1 cellular context compared by ENCODE assay signal in genomic region chr7:69698109-69698840, GRCh38.
TF ChIP-seq lines count a peak whose summit lies in the region.

No MANE protein-coding gene starts in this region.

TF ChIP-seq in HepG2, 621 proteins besides CTCF, POLR2A, EP300 and RAD21:
- TF ChIP-seq RFXANK (CRISPR knock-in tag; IDR thresholded peaks at IDR 0.05) (no peak), ZNF263 (CRISPR knock-in tag; IDR thresholded peaks at IDR 0.05) (no peak), ZNF562 (CRISPR knock-in tag; IDR thresholded peaks at IDR 0.05; ENCODE audit: borderline replicate concordance) (no peak), PCBP2 (optimal IDR thresholded peaks at IDR 0.05; ENCODE audit: low read depth, low read length, poor library complexity, severe bottlenecking) (no peak), NCOR1 (IDR thresholded peaks at IDR 0.05; ENCODE audit: borderline replicate concordance, low read length) (no peak), ATF4 (CRISPR knock-in tag; IDR thresholded peaks at IDR 0.05) (no peak), PHB2 (IDR thresholded peaks at IDR 0.05; ENCODE audit: partially characterized antibody) (no peak), HNRNPH1 (optimal IDR thresholded peaks at IDR 0.05; ENCODE audit: low read depth, low read length) (no peak), ZNF383 (CRISPR knock-in tag; IDR thresholded peaks at IDR 0.05; ENCODE audit: borderline replicate concordance) (no peak)
- TF ChIP-seq, protein P1, sequence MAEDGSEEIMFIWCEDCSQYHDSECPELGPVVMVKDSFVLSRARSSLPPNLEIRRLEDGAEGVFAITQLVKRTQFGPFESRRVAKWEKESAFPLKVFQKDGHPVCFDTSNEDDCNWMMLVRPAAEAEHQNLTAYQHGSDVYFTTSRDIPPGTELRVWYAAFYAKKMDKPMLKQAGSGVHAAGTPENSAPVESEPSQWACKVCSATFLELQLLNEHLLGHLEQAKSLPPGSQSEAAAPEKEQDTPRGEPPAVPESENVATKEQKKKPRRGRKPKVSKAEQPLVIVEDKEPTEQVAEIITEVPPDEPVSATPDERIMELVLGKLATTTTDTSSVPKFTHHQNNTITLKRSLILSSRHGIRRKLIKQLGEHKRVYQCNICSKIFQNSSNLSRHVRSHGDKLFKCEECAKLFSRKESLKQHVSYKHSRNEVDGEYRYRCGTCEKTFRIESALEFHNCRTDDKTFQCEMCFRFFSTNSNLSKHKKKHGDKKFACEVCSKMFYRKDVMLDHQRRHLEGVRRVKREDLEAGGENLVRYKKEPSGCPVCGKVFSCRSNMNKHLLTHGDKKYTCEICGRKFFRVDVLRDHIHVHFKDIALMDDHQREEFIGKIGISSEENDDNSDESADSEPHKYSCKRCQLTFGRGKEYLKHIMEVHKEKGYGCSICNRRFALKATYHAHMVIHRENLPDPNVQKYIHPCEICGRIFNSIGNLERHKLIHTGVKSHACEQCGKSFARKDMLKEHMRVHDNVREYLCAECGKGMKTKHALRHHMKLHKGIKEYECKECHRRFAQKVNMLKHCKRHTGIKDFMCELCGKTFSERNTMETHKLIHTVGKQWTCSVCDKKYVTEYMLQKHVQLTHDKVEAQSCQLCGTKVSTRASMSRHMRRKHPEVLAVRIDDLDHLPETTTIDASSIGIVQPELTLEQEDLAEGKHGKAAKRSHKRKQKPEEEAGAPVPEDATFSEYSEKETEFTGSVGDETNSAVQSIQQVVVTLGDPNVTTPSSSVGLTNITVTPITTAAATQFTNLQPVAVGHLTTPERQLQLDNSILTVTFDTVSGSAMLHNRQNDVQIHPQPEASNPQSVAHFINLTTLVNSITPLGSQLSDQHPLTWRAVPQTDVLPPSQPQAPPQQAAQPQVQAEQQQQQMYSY (CRISPR knock-in tag; IDR thresholded peaks at IDR 0.05), result no peak
TF ChIP-seq in HepG2: peak in this region for 0.
